In genomic region chr16:81780350-81780749, GRCh38 we compare ENCODE assay signal across 10 cellular contexts. TPM values are rescaled to one million over a fixed set of nuclear protein-coding genes. Genes with fewer than 3 reads are reported as not detected.
A peak's percentile ranks its signal among the peaks of the same experiment; 100 is the strongest.
DNase-seq lines count a peak whose midpoint lies in the region; ATAC-seq and TF ChIP-seq lines count a peak whose summit lies in the region.
"Had no signal": no experiment of that assay in that cellular context is flagged by ENCODE, and none has a peak within 500 bp of the region (broad histone marks: within the 10 kb centered on the region; RNA-seq: fewer than 3 reads in every experiment).

No MANE protein-coding gene starts in this region.

- H3K9ac ChIP-seq in HUES6 (ENCODE audit: low read length) = no peak overlapping the region
- H3K9ac ChIP-seq in neural progenitor cell = no peak overlapping the region

- no peak overlapping the region for H3K27ac ChIP-seq in CD8-positive, alpha-beta memory T cell (ENCODE audit: low read depth, low read length)
- H3K27ac ChIP-seq in HUES6 (ENCODE audit: low read depth, low read length) = no peak overlapping the region
- no peak overlapping the region for H3K27ac ChIP-seq in neural progenitor cell

- peaks cover 6% of the 10 kb centered on the region for H4K20me1 ChIP-seq in neural progenitor cell (ENCODE audit: low read depth)

- no peaks in the 10 kb centered on the region for H3K36me3 ChIP-seq in CD8-positive, alpha-beta memory T cell (ENCODE audit: insufficient read depth, low read length)
- no peaks in the 10 kb centered on the region for H3K36me3 ChIP-seq in HUES6 (ENCODE audit: control insufficient read depth, insufficient read depth, low read length)
- H3K36me3 ChIP-seq in neural progenitor cell = no peaks in the 10 kb centered on the region

- CTCF ChIA-PET in CD8-positive, alpha-beta memory T cell (lab: Charles Lee) = interaction anchor here (2.2 to 3.1 kb wide), 3 partner anchors 61 to 106 kb away, joined by 7 to 13 read pairs (median 8); no protein-coding TSS in a partner anchor

- peak overlapping the region; percentile 83 to 94 (median 91) for H3K4me3 Mint-ChIP-seq in CD8-positive, alpha-beta memory T cell
- peak overlapping the region; percentile 88 for H3K4me3 Mint-ChIP-seq in central memory CD8-positive, alpha-beta T cell
- H3K4me3 Mint-ChIP-seq in neural progenitor cell = peak overlapping the region; percentile 89

- peaks cover 6 to 8% of the 10 kb centered on the region in 2 donors for H3K27me3 Mint-ChIP-seq in CD8-positive, alpha-beta memory T cell
- H3K27me3 Mint-ChIP-seq in central memory CD8-positive, alpha-beta T cell = no peaks in the 10 kb centered on the region
- H3K27me3 Mint-ChIP-seq in neural progenitor cell (ENCODE audit: insufficient read depth, low read depth) = peaks cover 55% of the 10 kb centered on the region

- no peak for TF ChIP-seq CTCF in neural progenitor cell (IDR thresholded peaks at IDR 0.05)

- no peak overlapping the region for H3K4me3 ChIP-seq in CD8-positive, alpha-beta memory T cell (ENCODE audit: low read length)
- H3K4me3 ChIP-seq in HUES6 (ENCODE audit: low read depth, low read length) = peak overlapping the region; percentile 74; the same call in 1 of the 2 replicates
- no peak overlapping the region for H3K4me3 ChIP-seq in neural progenitor cell

- H3K4me1 Mint-ChIP-seq in CD8-positive, alpha-beta memory T cell = peaks cover 13 to 41% (median 23%) of the 10 kb centered on the region in 3 donors
- peaks cover 44% of the 10 kb centered on the region for H3K4me1 Mint-ChIP-seq in central memory CD8-positive, alpha-beta T cell
- H3K4me1 Mint-ChIP-seq in neural progenitor cell = peaks cover 20% of the 10 kb centered on the region

- peaks cover 5% of the 10 kb centered on the region for H3F3A ChIP-seq in neural progenitor cell (ENCODE audit: low read depth)

- no peak for DNase-seq in CD8-positive, alpha-beta memory T cell
- no peak for DNase-seq in central memory CD8-positive, alpha-beta T cell (ENCODE audit: low spot score in 2 of 2)
- no peak for DNase-seq in neural progenitor cell (ENCODE audit: low spot score)
- no peak for DNase-seq in HCEC 1CT
- no peak for DNase-seq in NCI-H345 treated with DMSO at 0.1 percent for 48 hours (lab: John Stamatoyannopoulos, UW; ENCODE audit: unreplicated experiment)
- DNase-seq in dermis blood vessel endothelial cell = no peak
- DNase-seq: mesendoderm, NCI-H510A treated with DMSO at 0.1 percent for 48 hours had no signal

- no peaks in the 10 kb centered on the region for H3K9me3 Mint-ChIP-seq in CD8-positive, alpha-beta memory T cell
- no peaks in the 10 kb centered on the region for H3K9me3 Mint-ChIP-seq in central memory CD8-positive, alpha-beta T cell
- H3K9me3 Mint-ChIP-seq in neural progenitor cell = peaks cover 14% of the 10 kb centered on the region

- no peak overlapping the region for H2AFZ ChIP-seq in neural progenitor cell (replicated peaks)

- POLR2A ChIA-PET in CD8-positive, alpha-beta memory T cell (lab: Charles Lee) = interaction anchor here (1.3 kb wide), 1 partner anchor 19 kb away, joined by 3 read pairs; no protein-coding TSS in a partner anchor

- peaks cover 0 to 9% (median 0%) of the 10 kb centered on the region in 3 donors for H3K36me3 Mint-ChIP-seq in CD8-positive, alpha-beta memory T cell
- peaks cover 3% of the 10 kb centered on the region for H3K36me3 Mint-ChIP-seq in central memory CD8-positive, alpha-beta T cell (ENCODE audit: insufficient read depth)
- peaks cover 2% of the 10 kb centered on the region for H3K36me3 Mint-ChIP-seq in neural progenitor cell

- no peaks in the 10 kb centered on the region for H3K27me3 ChIP-seq in CD8-positive, alpha-beta memory T cell (ENCODE audit: insufficient read depth, low read length, poor library complexity, severe bottlenecking)
- peaks cover 60% of the 10 kb centered on the region for H3K27me3 ChIP-seq in HUES6 (ENCODE audit: control insufficient read depth, insufficient read depth, low read length)
- peaks cover 49% of the 10 kb centered on the region for H3K27me3 ChIP-seq in neural progenitor cell

- no peak overlapping the region for H3K4me2 ChIP-seq in neural progenitor cell

- H3K9me3 ChIP-seq in CD8-positive, alpha-beta memory T cell (ENCODE audit: low read length) = no peaks in the 10 kb centered on the region
- H3K9me3 ChIP-seq in HUES6 (ENCODE audit: control insufficient read depth, insufficient read depth, low read depth, low read length) (no peaks in the 10 kb centered on the region), neural progenitor cell (ENCODE audit: low read depth) (no peaks in the 10 kb centered on the region)

- ATAC-seq in central memory CD8-positive, alpha-beta T cell (replicated peaks; ENCODE audit: extremely low read depth, poor library complexity, severe bottlenecking) = no peak
- no peak for ATAC-seq in HG03139 (IDR thresholded peaks at IDR 0.05; ENCODE audit: unreplicated experiment)

- peak overlapping the region in 5 of 8 donors; percentile 33 to 76 (median 68) for H3K27ac Mint-ChIP-seq in CD8-positive, alpha-beta memory T cell
- H3K27ac Mint-ChIP-seq in central memory CD8-positive, alpha-beta T cell (ENCODE audit: low read depth) = no peak overlapping the region
- no peak overlapping the region for H3K27ac Mint-ChIP-seq in neural progenitor cell

- H3K4me1 ChIP-seq in CD8-positive, alpha-beta memory T cell (ENCODE audit: insufficient read depth, low read length) = peaks cover 4% of the 10 kb centered on the region
- peaks cover 5% of the 10 kb centered on the region; the same call in 1 of the 2 replicates for H3K4me1 ChIP-seq in HUES6 (ENCODE audit: control insufficient read depth, insufficient read depth, low read length)
- no peaks in the 10 kb centered on the region for H3K4me1 ChIP-seq in neural progenitor cell

- H3K79me2 ChIP-seq in neural progenitor cell (ENCODE audit: low read depth) = no peaks in the 10 kb centered on the region

RNA-seq across cellular contexts. Expression of gene PLCG2, which starts 1.3 kb away (rescaled TPM):
- 10 to 100 TPM; 14.2 to 16.2 TPM for total RNA-seq in CD8-positive, alpha-beta memory T cell
- polyA plus RNA-seq in CD8-positive, alpha-beta memory T cell = 5.4 TPM
- 2.7 and 5.0 TPM in 2 replicates for total RNA-seq in neural progenitor cell (ENCODE audit: low replicate concordance)
- total RNA-seq in dermis blood vessel endothelial cell = 23.2 and 23.5 TPM in 2 replicates

Comparison
In these comparisons a context has a peak if more than half of its experiments do, and no peak if none do; other contexts are left out.
1. H3K27ac Mint-ChIP-seq: peak in CD8-positive, alpha-beta memory T cell (5 of 8); none in central memory CD8-positive, alpha-beta T cell (single experiment) and neural progenitor cell (single experiment).
2. Peak in every context shown above with its lines, with median percentiles within 50 percentile points of each other: H3K4me3 Mint-ChIP-seq.